In the genomic region with DNA sequence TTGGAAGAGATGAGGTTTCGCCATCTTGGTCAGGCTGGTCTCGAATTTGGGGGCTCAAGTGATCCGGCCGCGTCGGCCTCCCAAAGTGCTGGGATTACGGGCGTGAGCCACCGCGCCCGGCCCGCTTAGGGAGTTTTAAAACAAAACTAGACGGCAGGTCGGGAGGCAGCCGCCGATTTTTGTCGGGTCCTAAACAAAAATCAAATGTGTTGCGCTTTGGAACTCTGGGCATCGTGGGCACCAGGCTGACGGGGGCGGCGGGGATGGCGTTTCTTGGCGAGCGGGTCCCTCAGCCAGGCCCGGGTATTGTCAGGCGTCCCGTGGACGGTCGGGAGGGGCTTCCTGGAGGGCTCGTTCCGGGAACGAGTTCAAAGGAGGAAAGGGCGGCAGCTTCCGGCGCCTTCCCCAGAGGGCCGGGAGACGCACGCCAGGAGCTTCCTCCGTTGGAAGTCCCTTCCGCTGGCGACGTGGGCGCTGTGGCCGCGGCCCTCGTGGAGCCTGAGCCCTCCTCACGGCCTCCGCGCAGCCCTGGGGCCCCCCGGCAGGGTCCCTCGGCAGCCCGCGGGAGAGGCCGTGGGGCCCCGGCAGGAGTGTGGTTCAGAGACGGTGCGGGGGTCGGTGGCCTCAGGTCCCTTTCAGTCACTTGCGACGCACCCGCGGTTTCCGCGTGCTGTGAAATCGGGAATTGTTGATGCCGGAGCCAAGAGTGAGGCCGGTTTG, we compare ENCODE assay signal across 8 cellular contexts. TPM values are rescaled to one million over a fixed set of nuclear protein-coding genes. Genes with fewer than 3 reads are reported as not detected.
DNase-seq lines count a peak whose midpoint lies in the region; ATAC-seq and TF ChIP-seq lines count a peak whose summit lies in the region.

No MANE protein-coding gene starts in this region.

- H3K9me3 Mint-ChIP-seq in activated CD4-positive, alpha-beta memory T cell treated with anti-CD3 and anti-CD28 coated beads for 36 hours, result no peaks in the 10 kb centered on the region
- no peaks in the 10 kb centered on the region for H3K9me3 Mint-ChIP-seq in naive thymus-derived CD4-positive, alpha-beta T cell

- H3K27ac Mint-ChIP-seq in activated CD4-positive, alpha-beta memory T cell treated with anti-CD3 and anti-CD28 coated beads for 36 hours, result peak overlapping the region; percentile 87
- peak overlapping the region; percentile 34 to 91 (median 73) for H3K27ac Mint-ChIP-seq in naive thymus-derived CD4-positive, alpha-beta T cell

- H3K4me1 ChIP-seq in DND-41 (ENCODE audit: insufficient read depth, low read length) (peaks cover 26% of the 10 kb centered on the region), tibial artery (peaks cover 0 to 32% (median 14%) of the 10 kb centered on the region in 4 donors)
- H3K4me1 ChIP-seq in naive thymus-derived CD4-positive, alpha-beta T cell (ENCODE audit: control insufficient read depth in 2 of 2, insufficient read depth in 2 of 2, low read length in 2 of 2), result peaks cover 9 to 11% of the 10 kb centered on the region in 2 donors

- peak overlapping the region; percentile 74 for H3K4me2 ChIP-seq in DND-41 (ENCODE audit: insufficient read depth, low read length)

- ATAC-seq in DND-41 (ENCODE audit: insufficient read depth, low read depth), result peak; percentile 76
- peak; percentile 29 for ATAC-seq in GM21423 (IDR thresholded peaks at IDR 0.05; ENCODE audit: unreplicated experiment)
- ATAC-seq in esophagus mucosa, result peak; percentile 30
- ATAC-seq in naive thymus-derived CD4-positive, alpha-beta T cell, result peak; percentile 44

- H2AFZ ChIP-seq in DND-41 (ENCODE audit: low read depth, low read length), result peak overlapping the region; percentile 95

- peaks cover 18% of the 10 kb centered on the region for H3K79me2 ChIP-seq in DND-41 (ENCODE audit: insufficient read depth, low read length)

- CTCF ChIA-PET in activated CD4-positive, alpha-beta memory T cell treated with anti-CD3 and anti-CD28 coated beads for 36 hours (lab: Charles Lee), result no interaction called here
- CTCF ChIA-PET in naive thymus-derived CD4-positive, alpha-beta T cell (lab: Charles Lee), result interaction anchor here (0.7 kb wide), 1 partner anchor 100 kb away, joined by 4 read pairs; no protein-coding TSS in a partner anchor

- peaks cover 7% of the 10 kb centered on the region for H3K36me3 Mint-ChIP-seq in activated CD4-positive, alpha-beta memory T cell treated with anti-CD3 and anti-CD28 coated beads for 36 hours
- H3K36me3 Mint-ChIP-seq in naive thymus-derived CD4-positive, alpha-beta T cell, result peaks cover 0 to 8% (median 0%) of the 10 kb centered on the region in 5 donors

- intact Hi-C loops in activated CD4-positive, alpha-beta memory T cell treated with anti-CD3 and anti-CD28 coated beads for 36 hours (cut with micrococcal nuclease), result loop anchor here (2.0 kb wide), 1 partner anchor 59 kb away; the partner anchor contains the start of gene EMILIN2
- intact Hi-C loops in naive thymus-derived CD4-positive, alpha-beta T cell (cut with micrococcal nuclease), result loop anchor here (1.0 to 5.0 kb wide), 8 partner anchors 15 to 139 kb away; no protein-coding TSS in a partner anchor
- intact Hi-C loops in tibial artery (cut with DNase I; ENCODE audit: low total_unique reads), result loop anchor here (10.0 kb wide), 1 partner anchor 141 kb away; no protein-coding TSS in a partner anchor

- H3K9ac ChIP-seq in DND-41 (ENCODE audit: low read depth, low read length), result peak overlapping the region; percentile 88

- no peak for TF ChIP-seq CTCF in DND-41 (IDR thresholded peaks at IDR 0.05; ENCODE audit: borderline replicate concordance, extremely low read depth, low read length, poor library complexity, severe bottlenecking)
- no peak for TF ChIP-seq CTCF in tibial artery (IDR thresholded peaks at IDR 0.05)

- peaks cover 13% of the 10 kb centered on the region for H3K4me1 Mint-ChIP-seq in activated CD4-positive, alpha-beta memory T cell treated with anti-CD3 and anti-CD28 coated beads for 36 hours (ENCODE audit: low read depth)
- H3K4me1 Mint-ChIP-seq in naive thymus-derived CD4-positive, alpha-beta T cell, result peaks cover 0 to 32% (median 23%) of the 10 kb centered on the region in 7 donors

- no peaks in the 10 kb centered on the region for H3K27me3 ChIP-seq in DND-41 (ENCODE audit: insufficient read depth, low read length, poor library complexity)
- no peaks in the 10 kb centered on the region for H3K27me3 ChIP-seq in naive thymus-derived CD4-positive, alpha-beta T cell (ENCODE audit: control insufficient read depth in 2 of 2, insufficient read depth in 2 of 2, low read length in 2 of 2)
- H3K27me3 ChIP-seq in tibial artery, result peaks cover 0 to 10% of the 10 kb centered on the region in 2 donors

- peak overlapping the region; percentile 80 for H3K4me3 Mint-ChIP-seq in activated CD4-positive, alpha-beta memory T cell treated with anti-CD3 and anti-CD28 coated beads for 36 hours
- peak overlapping the region; percentile 70 to 87 (median 84) for H3K4me3 Mint-ChIP-seq in naive thymus-derived CD4-positive, alpha-beta T cell

- peaks cover 10% of the 10 kb centered on the region for H4K20me1 ChIP-seq in DND-41 (ENCODE audit: insufficient read depth, low read length)

- peaks cover 30% of the 10 kb centered on the region for H3K36me3 ChIP-seq in DND-41 (ENCODE audit: insufficient read depth, low read length)
- H3K36me3 ChIP-seq in naive thymus-derived CD4-positive, alpha-beta T cell (ENCODE audit: control insufficient read depth in 2 of 3, insufficient read depth in 3 of 3, low read length in 3 of 3), result peaks cover 0 to 9% (median 0%) of the 10 kb centered on the region in 3 experiments
- H3K36me3 ChIP-seq in tibial artery, result peaks cover 0 to 16% (median 4%) of the 10 kb centered on the region in 3 donors

- peak overlapping the region; percentile 81 to 82 for H3K4me3 ChIP-seq in DND-41 (ENCODE audit: low read depth in 1 of 2, low read length in 2 of 2)
- peak overlapping the region; percentile 64 for H3K4me3 ChIP-seq in naive thymus-derived CD4-positive, alpha-beta T cell (ENCODE audit: low read length)
- H3K4me3 ChIP-seq in tibial artery, result peak overlapping the region; percentile 44 to 61

- POLR2A ChIA-PET in activated CD4-positive, alpha-beta memory T cell treated with anti-CD3 and anti-CD28 coated beads for 36 hours (lab: Charles Lee), result interaction anchor here (0.6 to 1.3 kb wide), 3 partner anchors 12 to 59 kb away, joined by 3 to 6 read pairs (median 3); partner anchors contain the start of gene EMILIN2
- POLR2A ChIA-PET in naive thymus-derived CD4-positive, alpha-beta T cell (lab: Charles Lee), result interaction anchor here (1.0 kb wide), 1 partner anchor 11 kb away, joined by 3 read pairs; no protein-coding TSS in a partner anchor

- H3K27ac ChIP-seq in DND-41 (ENCODE audit: low read length) (peak overlapping the region; percentile 74), tibial artery (peak overlapping the region; percentile 29 to 39)
- H3K27ac ChIP-seq in naive thymus-derived CD4-positive, alpha-beta T cell (ENCODE audit: low read depth, low read length), result peak overlapping the region; percentile 66

- no peaks in the 10 kb centered on the region for H3K27me3 Mint-ChIP-seq in activated CD4-positive, alpha-beta memory T cell treated with anti-CD3 and anti-CD28 coated beads for 36 hours
- no peaks in the 10 kb centered on the region for H3K27me3 Mint-ChIP-seq in naive thymus-derived CD4-positive, alpha-beta T cell

- DNase-seq in DND-41 (peak; percentile 84), LoVo (ENCODE audit: low spot score) (peak; percentile 51), tibial artery (peak; percentile 63 to 81), NCI-H345 treated with DMSO at 0.1 percent for 48 hours (lab: John Stamatoyannopoulos, UW; ENCODE audit: unreplicated experiment) (no peak)
- peak; percentile 70 for DNase-seq in activated CD4-positive, alpha-beta memory T cell treated with anti-CD3 and anti-CD28 coated beads for 36 hours
- DNase-seq in naive thymus-derived CD4-positive, alpha-beta T cell, result peak in 7 of 9 donors; percentile 19 to 59 (median 27)

- H3K9me3 ChIP-seq in DND-41 (ENCODE audit: insufficient read depth, low read length, severe bottlenecking) (no peaks in the 10 kb centered on the region), tibial artery (no peaks in the 10 kb centered on the region)
- H3K9me3 ChIP-seq in naive thymus-derived CD4-positive, alpha-beta T cell (ENCODE audit: control insufficient read depth in 2 of 3, low read length in 3 of 3), result no peaks in the 10 kb centered on the region

RNA-seq across cellular contexts. Expression of gene EMILIN2, which starts 59.2 kb away (rescaled TPM):
- total RNA-seq in activated CD4-positive, alpha-beta memory T cell treated with anti-CD3 and anti-CD28 coated beads for 36 hours, result 10 to 100 TPM; 18.7 to 20.1 TPM
- 1.4 TPM for total RNA-seq in esophagus mucosa
- total RNA-seq in naive thymus-derived CD4-positive, alpha-beta T cell, result 10 to 100 TPM in 3 of 5 experiments, 1 to 10 TPM in 2; 6.2 to 51.1 (median 16.9) TPM
- polyA plus RNA-seq in naive thymus-derived CD4-positive, alpha-beta T cell, result 1 to 10 TPM; 2.9 to 3.4 TPM
